ENCODE assay signal across 10 cellular contexts in genomic region chr7:142375710-142376313, GRCh38.
DNase-seq lines count a peak whose midpoint lies in the region; ATAC-seq and TF ChIP-seq lines count a peak whose summit lies in the region.
"Had no signal": no experiment of that assay in that cellular context is flagged by ENCODE, and none has a peak within 500 bp of the region (broad histone marks: within the 10 kb centered on the region; RNA-seq: fewer than 3 reads in every experiment).

No MANE protein-coding gene starts in this region.

- peak overlapping the region in 7 of 8 donors; percentile 3 to 96 (median 86) for H3K27ac Mint-ChIP-seq in CD8-positive, alpha-beta memory T cell
- peak overlapping the region; percentile 11 for H3K27ac Mint-ChIP-seq in activated T-helper 1 cell treated with anti-CD3 and anti-CD28 coated beads, Interleukin-12 subunit alpha, Interleukin-12 subunit beta, Interleukin-2, Interleukin-4 antibody, amounts not matched to agents 30 ng/mL and 10 ng/mL and 1 ng/mL, durations not matched to agents 14 hours and 24 hours and 36 hours
- H3K27ac Mint-ChIP-seq: brain had no signal

- no peaks in the 10 kb centered on the region for H3K36me3 Mint-ChIP-seq in CD8-positive, alpha-beta memory T cell
- H3K36me3 Mint-ChIP-seq in activated T-helper 1 cell treated with anti-CD3 and anti-CD28 coated beads, Interleukin-12 subunit alpha, Interleukin-12 subunit beta, Interleukin-2, Interleukin-4 antibody, amounts not matched to agents 30 ng/mL and 10 ng/mL and 1 ng/mL, durations not matched to agents 14 hours and 24 hours and 36 hours (ENCODE audit: low read depth), result no peaks in the 10 kb centered on the region
- H3K36me3 Mint-ChIP-seq: brain had no signal

- no peaks in the 10 kb centered on the region for H3K27me3 ChIP-seq in CD8-positive, alpha-beta memory T cell (ENCODE audit: insufficient read depth, low read length, poor library complexity, severe bottlenecking)

- peaks cover 0 to 2% (median 0%) of the 10 kb centered on the region in 5 donors for H3K9me3 Mint-ChIP-seq in CD8-positive, alpha-beta memory T cell
- no peaks in the 10 kb centered on the region for H3K9me3 Mint-ChIP-seq in activated T-helper 1 cell treated with anti-CD3 and anti-CD28 coated beads, Interleukin-12 subunit alpha, Interleukin-12 subunit beta, Interleukin-2, Interleukin-4 antibody, amounts not matched to agents 30 ng/mL and 10 ng/mL and 1 ng/mL, durations not matched to agents 14 hours and 24 hours and 36 hours
- H3K9me3 Mint-ChIP-seq: brain had no signal

- H3K4me1 ChIP-seq in CD8-positive, alpha-beta memory T cell (ENCODE audit: insufficient read depth, low read length), result no peaks in the 10 kb centered on the region

- peaks cover 6 to 12% of the 10 kb centered on the region in 2 donors for H3K27me3 Mint-ChIP-seq in CD8-positive, alpha-beta memory T cell
- H3K27me3 Mint-ChIP-seq in activated T-helper 1 cell treated with anti-CD3 and anti-CD28 coated beads, Interleukin-12 subunit alpha, Interleukin-12 subunit beta, Interleukin-2, Interleukin-4 antibody, amounts not matched to agents 30 ng/mL and 10 ng/mL and 1 ng/mL, durations not matched to agents 14 hours and 24 hours and 36 hours (ENCODE audit: insufficient read depth), result peaks cover 24% of the 10 kb centered on the region

- no peak overlapping the region for H3K27ac ChIP-seq in CD8-positive, alpha-beta memory T cell (ENCODE audit: low read depth, low read length)
- no peak overlapping the region for H3K27ac ChIP-seq in coronary artery

- H3K36me3 ChIP-seq in CD8-positive, alpha-beta memory T cell (ENCODE audit: insufficient read depth, low read length), result no peaks in the 10 kb centered on the region

- CTCF ChIA-PET in CD8-positive, alpha-beta memory T cell (lab: Charles Lee), result interaction anchor here (1.1 kb wide), 1 partner anchor 10 kb away, joined by 4 read pairs; no protein-coding TSS in a partner anchor

- no peak for ATAC-seq in GM19035 (IDR thresholded peaks at IDR 0.05; ENCODE audit: unreplicated experiment)

- no peak overlapping the region for H3K4me3 ChIP-seq in CD8-positive, alpha-beta memory T cell (ENCODE audit: low read length)
- H3K4me3 ChIP-seq in coronary artery, result no peak overlapping the region

- DNase-seq in CD8-positive, alpha-beta memory T cell, result no peak
- DNase-seq in HT-29 (ENCODE audit: low spot score), result peak; percentile 29
- DNase-seq in activated T-helper 1 cell treated with anti-CD3 and anti-CD28 coated beads, Interleukin-12 subunit alpha, Interleukin-12 subunit beta, Interleukin-2, Interleukin-4 antibody, amounts not matched to agents 30 ng/mL and 10 ng/mL and 1 ng/mL, durations not matched to agents 14 hours and 24 hours and 36 hours (ENCODE audit: low spot score), result no peak
- DNase-seq in left kidney (ENCODE audit: low read depth, low spot score), result peak; percentile 64
- no peak for DNase-seq in coronary artery (ENCODE audit: low spot score)
- DNase-seq in NCI-H146 (lab: John Stamatoyannopoulos, UW), result no peak
- DNase-seq in DMS 273 treated with DMSO at 0.1 percent for 48 hours (lab: John Stamatoyannopoulos, UW), result no peak
- DNase-seq: occipital lobe had no signal

- intact Hi-C loops in activated T-helper 1 cell treated with anti-CD3 and anti-CD28 coated beads, Interleukin-12 subunit alpha, Interleukin-12 subunit beta, Interleukin-2, Interleukin-4 antibody, amounts not matched to agents 30 ng/mL and 10 ng/mL and 1 ng/mL, durations not matched to agents 14 hours and 24 hours and 36 hours (cut with micrococcal nuclease), result no loop called here

- POLR2A ChIA-PET in CD8-positive, alpha-beta memory T cell (lab: Charles Lee), result interaction anchor here (0.6 kb wide), 1 partner anchor 10 kb away, joined by 3 read pairs; no protein-coding TSS in a partner anchor

- TF ChIP-seq CTCF in coronary artery (IDR thresholded peaks at IDR 0.05), result no peak

- H3K4me1 Mint-ChIP-seq in CD8-positive, alpha-beta memory T cell, result peaks cover 0 to 6% (median 4%) of the 10 kb centered on the region in 3 donors
- no peaks in the 10 kb centered on the region for H3K4me1 Mint-ChIP-seq in activated T-helper 1 cell treated with anti-CD3 and anti-CD28 coated beads, Interleukin-12 subunit alpha, Interleukin-12 subunit beta, Interleukin-2, Interleukin-4 antibody, amounts not matched to agents 30 ng/mL and 10 ng/mL and 1 ng/mL, durations not matched to agents 14 hours and 24 hours and 36 hours (ENCODE audit: low read depth)

- peak overlapping the region in 4 of 7 donors; percentile 42 to 74 (median 62) for H3K4me3 Mint-ChIP-seq in CD8-positive, alpha-beta memory T cell
- H3K4me3 Mint-ChIP-seq in activated T-helper 1 cell treated with anti-CD3 and anti-CD28 coated beads, Interleukin-12 subunit alpha, Interleukin-12 subunit beta, Interleukin-2, Interleukin-4 antibody, amounts not matched to agents 30 ng/mL and 10 ng/mL and 1 ng/mL, durations not matched to agents 14 hours and 24 hours and 36 hours, result no peak overlapping the region
- H3K4me3 Mint-ChIP-seq: brain had no signal

- H3K9me3 ChIP-seq in CD8-positive, alpha-beta memory T cell (ENCODE audit: low read length), result no peaks in the 10 kb centered on the region

Comparison
In these comparisons a context has a peak if more than half of its experiments do, and no peak if none do; other contexts are left out.
1. DNase-seq: peak in HT-29 (single experiment) and left kidney (single experiment); none in CD8-positive, alpha-beta memory T cell (0 of 5), activated T-helper 1 cell treated with anti-CD3 and anti-CD28 coated beads, Interleukin-12 subunit alpha, Interleukin-12 subunit beta, Interleukin-2, Interleukin-4 antibody, amounts not matched to agents 30 ng/mL and 10 ng/mL and 1 ng/mL, durations not matched to agents 14 hours and 24 hours and 36 hours (single experiment), coronary artery (single experiment), NCI-H146 (single experiment) and DMS 273 treated with DMSO at 0.1 percent for 48 hours (single experiment).